9 cellular contexts compared by ENCODE assay signal in the genomic region with DNA sequence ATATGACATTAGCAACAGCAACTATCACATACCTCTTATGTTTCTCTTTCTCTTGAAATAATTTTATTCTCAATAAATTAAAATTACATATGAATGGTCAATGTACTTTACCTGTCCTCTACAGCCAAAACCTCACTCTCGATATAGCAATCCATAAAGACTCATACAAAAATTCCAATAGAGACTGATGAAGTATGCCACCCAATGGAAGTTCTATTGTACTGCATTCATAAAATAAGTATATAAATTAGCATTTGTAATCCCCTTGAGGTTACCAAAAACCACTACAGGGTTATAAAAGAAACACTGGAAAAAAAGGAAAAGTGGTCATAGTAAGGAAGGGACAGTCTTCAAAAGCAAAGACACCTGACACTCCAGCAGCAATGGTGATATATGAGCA. TPM values are rescaled to one million over a fixed set of nuclear protein-coding genes. Genes with fewer than 3 reads are reported as not detected.
DNase-seq lines count a peak whose midpoint lies in the region; ATAC-seq and TF ChIP-seq lines count a peak whose summit lies in the region.
"Had no signal": no experiment of that assay in that cellular context is flagged by ENCODE, and none has a peak within 500 bp of the region (broad histone marks: within the 10 kb centered on the region; RNA-seq: fewer than 3 reads in every experiment).

No MANE protein-coding gene starts in this region.

- no peak for ATAC-seq in foreskin keratinocyte

- CTCF ChIA-PET in MCF 10A (lab: Yijun Ruan, JAX) (interaction anchor here (0.6 to 8.1 kb wide), 7 partner anchors 16 to 797 kb away, joined by 3 to 67 read pairs (median 3); no protein-coding TSS in a partner anchor), RWPE1 (lab: Yijun Ruan, JAX) (interaction anchor here (0.8 kb wide), 1 partner anchor 11 kb away, joined by 3 read pairs; no protein-coding TSS in a partner anchor)

- no peak overlapping the region for H3K27ac Mint-ChIP-seq in MCF 10A (ENCODE audit: low read depth, unreplicated experiment)
- H3K27ac Mint-ChIP-seq: activated B cell treated with CpG ODN at 0.5 μM for 24 hours had no signal

- TF ChIP-seq CTCF in MCF 10A (IDR thresholded peaks at IDR 0.05; ENCODE audit: unreplicated experiment) (peak; percentile 54), breast epithelium (IDR thresholded peaks at IDR 0.05) (peak in 1 of 3 donors; percentile 14), RWPE1 (conservative IDR thresholded peaks at IDR 0.05; ENCODE audit: low read depth) (peak; percentile 37; the same call in 1 of the 2 replicates), foreskin keratinocyte (conservative IDR thresholded peaks at IDR 0.05) (peak; percentile 59), thyroid gland (IDR thresholded peaks at IDR 0.05) (peak in 4 of 6 experiments; percentile 19 to 62 (median 49)), tibial artery (IDR thresholded peaks at IDR 0.05) (peak in 1 of 2 experiments; percentile 20)

- H3K9me3 ChIP-seq in breast epithelium (no peaks in the 10 kb centered on the region), thyroid gland (no peaks in the 10 kb centered on the region), tibial artery (no peaks in the 10 kb centered on the region)

- no peaks in the 10 kb centered on the region for H3K4me1 Mint-ChIP-seq in MCF 10A (ENCODE audit: insufficient read depth, unreplicated experiment)
- H3K4me1 Mint-ChIP-seq: activated B cell treated with CpG ODN at 0.5 μM for 24 hours had no signal

- no peaks in the 10 kb centered on the region for H3K36me3 Mint-ChIP-seq in MCF 10A (ENCODE audit: insufficient read depth, unreplicated experiment)

- WGBS in thyroid gland, 2 donors = 10 to 30% methylated on average over 1 of the region's 1 CpG

- H3K4me3 ChIP-seq in breast epithelium (no peak overlapping the region), thyroid gland (replicated peaks in 1 of 3) (no peak overlapping the region), tibial artery (no peak overlapping the region)

- H3K36me3 ChIP-seq in breast epithelium = no peaks in the 10 kb centered on the region
- no peaks in the 10 kb centered on the region for H3K36me3 ChIP-seq in thyroid gland
- peaks cover 0 to 9% (median 5%) of the 10 kb centered on the region in 3 donors for H3K36me3 ChIP-seq in tibial artery

- H3K4me3 Mint-ChIP-seq in MCF 10A (ENCODE audit: unreplicated experiment) = no peak overlapping the region
- H3K4me3 Mint-ChIP-seq: activated B cell treated with CpG ODN at 0.5 μM for 24 hours had no signal

- H3K27ac ChIP-seq in breast epithelium = no peak overlapping the region
- H3K27ac ChIP-seq in RWPE1 = no peak overlapping the region
- no peak overlapping the region for H3K27ac ChIP-seq in foreskin keratinocyte
- no peak overlapping the region for H3K27ac ChIP-seq in thyroid gland
- no peak overlapping the region for H3K27ac ChIP-seq in tibial artery

- H3K9me3 Mint-ChIP-seq in MCF 10A (ENCODE audit: unreplicated experiment) = no peaks in the 10 kb centered on the region
- H3K9me3 Mint-ChIP-seq: activated B cell treated with CpG ODN at 0.5 μM for 24 hours had no signal

- peaks cover 0 to 32% of the 10 kb centered on the region in 2 donors for H3K27me3 ChIP-seq in breast epithelium
- H3K27me3 ChIP-seq in foreskin keratinocyte = no peaks in the 10 kb centered on the region
- no peaks in the 10 kb centered on the region for H3K27me3 ChIP-seq in thyroid gland
- no peaks in the 10 kb centered on the region for H3K27me3 ChIP-seq in tibial artery

- DNase-seq in MCF 10A (ENCODE audit: unreplicated experiment) (peak; percentile 33), breast epithelium (ENCODE audit: low spot score in 2 of 2) (no peak), RWPE1 (ENCODE audit: low spot score) (peak; percentile 5), foreskin keratinocyte (no peak), thyroid gland (no peak), tibial artery (no peak), A172 (ENCODE audit: low spot score) (no peak)
- no peak for DNase-seq in activated CD4-positive, CD25-positive, alpha-beta regulatory T cell (lab: John Stamatoyannopoulos, UW)
- DNase-seq: activated B cell treated with CpG ODN at 0.5 μM for 24 hours had no signal

- no TSS peak for BruUV-seq in MCF 10A (replicated peaks; lab: Mats Ljungman, UMichigan)

- intact Hi-C loops in MCF 10A (cut with micrococcal nuclease) (loop anchor here (1.0 kb wide), 2 partner anchors 55 to 59 kb away; no protein-coding TSS in a partner anchor), breast epithelium (cut with DNase I; ENCODE audit: low total_unique reads) (no loop called here), thyroid gland (cut with DNase I) (loop anchor here (5.0 kb wide), 1 partner anchor 51 kb away; the partner anchor contains the start of gene RIPPLY1), tibial artery (cut with DNase I; ENCODE audit: low total_unique reads) (no loop called here)

- no peaks in the 10 kb centered on the region for H3K4me1 ChIP-seq in breast epithelium
- H3K4me1 ChIP-seq in foreskin keratinocyte = no peaks in the 10 kb centered on the region
- H3K4me1 ChIP-seq in thyroid gland = no peaks in the 10 kb centered on the region
- H3K4me1 ChIP-seq in tibial artery = no peaks in the 10 kb centered on the region

- no peak for TF ChIP-seq POLR2A in breast epithelium (IDR thresholded peaks at IDR 0.05)
- no peak for TF ChIP-seq POLR2A in thyroid gland (IDR thresholded peaks at IDR 0.05)

- H3K27me3 Mint-ChIP-seq in MCF 10A (ENCODE audit: insufficient read depth, unreplicated experiment) = peaks cover 61% of the 10 kb centered on the region
- H3K27me3 Mint-ChIP-seq: activated B cell treated with CpG ODN at 0.5 μM for 24 hours had no signal

- POLR2A ChIA-PET in MCF 10A (lab: Yijun Ruan, JAX) = no interaction called here
- POLR2A ChIA-PET in RWPE1 (lab: Yijun Ruan, JAX; ENCODE audit: low non-redundant PET) = no interaction called here

RNA-seq across cellular contexts. Expression of gene CLDN2, which starts 32.8 kb away (rescaled TPM):
- total RNA-seq in MCF 10A (2022) (not detected in 2 replicates), breast epithelium (under 1 TPM in 2 of 3 donors, not detected in 1; 0.32 to 0.33 TPM), foreskin keratinocyte (not detected in 2 replicates), thyroid gland (under 1 TPM in 2 of 4 donors, not detected in 2; 0.29 to 0.34 TPM)
- not detected in 2 replicates for polyA plus RNA-seq in foreskin keratinocyte
- total RNA-seq in A172 (2014; rRNA removed; shearing (Covaris generic)) = not detected in 2 replicates
- total RNA-seq: activated B cell treated with CpG ODN at 0.5 μM for 24 hours had no signal

RNA-seq across cellular contexts. Expression of gene MORC4, which starts 47.0 kb away (rescaled TPM):
- 23.0 and 23.8 TPM in 2 replicates for total RNA-seq in MCF 10A (2022)
- total RNA-seq in breast epithelium = 10 to 100 TPM; 17.3 to 19.7 (median 18.2) TPM
- total RNA-seq in foreskin keratinocyte = 25.8 TPM in 2 replicates
- 11.0 and 12.9 TPM in 2 replicates for polyA plus RNA-seq in foreskin keratinocyte
- 10 to 100 TPM; 15.3 to 24.6 (median 18.6) TPM for total RNA-seq in thyroid gland
- 7.3 and 9.5 TPM in 2 replicates for total RNA-seq in A172 (2014; rRNA removed; shearing (Covaris generic))

RNA-seq across cellular contexts. Expression of gene RIPPLY1, which starts 49.8 kb away (rescaled TPM):
- total RNA-seq in MCF 10A (2022) = not detected in 2 replicates
- total RNA-seq in breast epithelium = under 1 TPM in 1 of 3 donors, not detected in 2; 0.66 TPM
- not detected in 2 replicates for total RNA-seq in foreskin keratinocyte
- polyA plus RNA-seq in foreskin keratinocyte = not detected in 2 replicates
- not detected for total RNA-seq in thyroid gland
- 0.10 TPM in 1 of 2 replicates, not detected in the other for total RNA-seq in A172 (2014; rRNA removed; shearing (Covaris generic))
- total RNA-seq: activated B cell treated with CpG ODN at 0.5 μM for 24 hours had no signal

Comparison
In these comparisons a context has a peak if more than half of its experiments do, and no peak if none do; other contexts are left out.
1. DNase-seq: peak in MCF 10A (single experiment) and RWPE1 (single experiment); none in breast epithelium (0 of 2), foreskin keratinocyte (0 of 2), thyroid gland (0 of 2), tibial artery (0 of 2), A172 (single experiment) and activated CD4-positive, CD25-positive, alpha-beta regulatory T cell (0 of 4).
2. intact Hi-C loops: an anchor here in MCF 10A (1.0 kb wide) and thyroid gland (5.0 kb wide); none called in breast epithelium and tibial artery.